12 cellular contexts compared by ENCODE assay signal in genomic region chr5:10401499-10401898, GRCh38. TPM values are rescaled to one million over a fixed set of nuclear protein-coding genes. Genes with fewer than 3 reads are reported as not detected.
DNase-seq lines count a peak whose midpoint lies in the region; ATAC-seq lines count a peak whose summit lies in the region.
"Had no signal": no experiment of that assay in that cellular context is flagged by ENCODE, and none has a peak within 500 bp of the region (broad histone marks: within the 10 kb centered on the region; RNA-seq: fewer than 3 reads in every experiment).

No MANE protein-coding gene starts in this region.

- no peaks in the 10 kb centered on the region for H3K27me3 Mint-ChIP-seq in effector memory CD8-positive, alpha-beta T cell

- H3K4me3 Mint-ChIP-seq in effector memory CD8-positive, alpha-beta T cell, result no peak overlapping the region

- no peaks in the 10 kb centered on the region for H3K27me3 ChIP-seq in layer of hippocampus (ENCODE audit: control insufficient read depth, insufficient read depth, low read length)

- no peak overlapping the region for H3K27ac Mint-ChIP-seq in effector memory CD8-positive, alpha-beta T cell

- peaks cover 4 to 5% of the 10 kb centered on the region in 2 donors for H3K4me1 Mint-ChIP-seq in effector memory CD8-positive, alpha-beta T cell (ENCODE audit: low read depth in 2 of 2)

- peak overlapping the region; percentile 76 for H3K27ac ChIP-seq in layer of hippocampus (ENCODE audit: low read depth, low read length)

- no peaks in the 10 kb centered on the region for H3K9me3 Mint-ChIP-seq in effector memory CD8-positive, alpha-beta T cell

- peaks cover 71% of the 10 kb centered on the region for H3K36me3 Mint-ChIP-seq in effector memory CD8-positive, alpha-beta T cell (ENCODE audit: insufficient read depth)

- no peak for DNase-seq in effector memory CD8-positive, alpha-beta T cell
- DNase-seq in dermis blood vessel endothelial cell, result no peak
- DNase-seq in stimulated activated CD4-positive, alpha-beta T cell treated with anti-CD3 and anti-CD28 coated beads, Interleukin-2, amount 100 ng/mL, for 48 hours, result no peak
- DNase-seq: activated CD4-positive, alpha-beta T cell treated with anti-CD3 and anti-CD28 coated beads, Interleukin-2, amount 50 U/mL, for 48 hours; hippocampal formation; NCI-H526; retina had no signal

- ATAC-seq in GM18868 (IDR thresholded peaks at IDR 0.05; ENCODE audit: unreplicated experiment) (peak; percentile 95), GM21717 (IDR thresholded peaks at IDR 0.05; ENCODE audit: unreplicated experiment) (peak; percentile 84), HG03342 (IDR thresholded peaks at IDR 0.05; ENCODE audit: unreplicated experiment) (peak; percentile 73), HG03280 (IDR thresholded peaks at IDR 0.05; ENCODE audit: unreplicated experiment) (no peak)
- no peak for ATAC-seq in effector memory CD8-positive, alpha-beta T cell (replicated peaks)

RNA-seq across cellular contexts. Expression of gene ROPN1L, which starts 40.2 kb away (rescaled TPM):
- total RNA-seq in dermis blood vessel endothelial cell, result 0.68 and 2.9 TPM in 2 replicates

RNA-seq across cellular contexts. Expression of gene MARCHF6, which starts 48.0 kb away (rescaled TPM):
- total RNA-seq in dermis blood vessel endothelial cell, result 63.8 and 116 TPM in 2 replicates

Comparison
In these comparisons a context has a peak if more than half of its experiments do, and no peak if none do; other contexts are left out.
1. ATAC-seq: peak in GM18868 (single experiment), GM21717 (single experiment) and HG03342 (single experiment); none in HG03280 (single experiment) and effector memory CD8-positive, alpha-beta T cell (single experiment).